ENCODE assay signal across 30 cellular contexts in the genomic region with DNA sequence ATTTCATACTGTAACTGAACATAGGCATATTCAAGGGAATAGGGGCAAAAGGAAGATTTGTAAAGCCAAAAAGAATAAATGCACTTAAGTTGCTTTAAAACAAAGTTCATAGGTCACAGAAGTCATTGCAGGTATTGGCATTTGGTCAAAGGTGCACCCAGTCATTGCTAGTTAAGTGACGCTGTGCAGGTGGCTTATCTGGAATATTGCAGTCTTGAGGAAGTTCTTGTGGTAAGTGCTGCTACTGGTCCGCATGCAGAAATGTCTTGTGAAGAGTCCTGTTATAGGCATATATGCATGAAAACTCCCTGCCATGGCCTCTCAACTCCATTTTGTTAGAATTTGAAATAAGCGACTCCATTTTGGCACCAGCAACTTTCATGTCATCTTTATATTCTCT.
"Had no signal": no experiment of that assay in that cellular context is flagged by ENCODE, and none has a peak within 500 bp of the region (broad histone marks: within the 10 kb centered on the region; RNA-seq: fewer than 3 reads in every experiment).

No MANE protein-coding gene starts in this region.

- H3K4me1 ChIP-seq: ascending aorta, breast epithelium had no signal

- H3K27ac ChIP-seq: ascending aorta, breast epithelium, cardiac muscle cell, coronary artery, dorsolateral prefrontal cortex, VCaP had no signal

- DNase-seq: activated CD4-positive, alpha-beta memory T cell treated with anti-CD3 and anti-CD28 coated beads, Interleukin-2, amount 10 ng/mL, durations not matched to agents 7 days and 5 days; activated CD4-positive, alpha-beta T cell treated with anti-CD3 and anti-CD28 coated beads for 1 hour; activated CD4-positive, alpha-beta T cell treated with anti-CD3 and anti-CD28 coated beads for 4 hours; activated CD4-positive, alpha-beta T cell treated with anti-CD3 and anti-CD28 coated beads, Interleukin-2, amount 10 ng/mL, durations not matched to agents 7 days and 5 days; activated CD4-positive, alpha-beta T cell treated with anti-CD3 and anti-CD28 coated beads, Interleukin-2, amount 50 U/mL, for 4 hours; activated CD8-positive, alpha-beta memory T cell treated with anti-CD3 and anti-CD28 coated beads, Interleukin-2, amount 50 U/mL, for 48 hours; activated gamma-delta T cell; activated naive CD4-positive, alpha-beta T cell; activated naive CD4-positive, alpha-beta T cell treated with anti-CD3 and anti-CD28 coated beads, Interleukin-2, amount 10 ng/mL, durations not matched to agents 7 days and 5 days; activated naive CD8-positive, alpha-beta T cell treated with anti-CD3 and anti-CD28 coated beads, Interleukin-2, amount 10 ng/mL, durations not matched to agents 7 days and 5 days; activated T-cell treated with anti-CD3 and anti-CD28 coated beads for 4 hours; activated T-cell treated with anti-CD3 and anti-CD28 coated beads, Interleukin-2, amount 50 U/mL, for 24 hours; activated T-cell treated with anti-CD3 and anti-CD28 coated beads, Interleukin-2, amount 50 U/mL, for 72 hours; central memory CD4-positive, alpha-beta T cell; cerebellar nuclear complex; dorsolateral prefrontal cortex; effector memory CD4-positive, alpha-beta T cell; endodermal cell; foreskin fibroblast; T-helper 2 cell had no signal

- H3K27me3 ChIP-seq: ascending aorta, breast epithelium, cardiac muscle cell, dorsolateral prefrontal cortex had no signal

- H3K9me3 ChIP-seq: ascending aorta, breast epithelium had no signal

- FAIRE-seq: frontal cortex, TTC549 had no signal

- H3K36me3 ChIP-seq: ascending aorta, breast epithelium, cardiac muscle cell had no signal

- ATAC-seq: activated naive CD4-positive, alpha-beta T cell treated with anti-CD3 and anti-CD28 coated beads, Interleukin-2, amount 50 U/mL, for 72 hours; activated T-cell treated with anti-CD3 and anti-CD28 coated beads, Interleukin-2, amount 50 U/mL, for 72 hours; esophagus mucosa; WTC11 had no signal

- H3K4me3 ChIP-seq: ascending aorta, breast epithelium, cardiac muscle cell, coronary artery, dorsolateral prefrontal cortex had no signal
